In the genomic region with DNA sequence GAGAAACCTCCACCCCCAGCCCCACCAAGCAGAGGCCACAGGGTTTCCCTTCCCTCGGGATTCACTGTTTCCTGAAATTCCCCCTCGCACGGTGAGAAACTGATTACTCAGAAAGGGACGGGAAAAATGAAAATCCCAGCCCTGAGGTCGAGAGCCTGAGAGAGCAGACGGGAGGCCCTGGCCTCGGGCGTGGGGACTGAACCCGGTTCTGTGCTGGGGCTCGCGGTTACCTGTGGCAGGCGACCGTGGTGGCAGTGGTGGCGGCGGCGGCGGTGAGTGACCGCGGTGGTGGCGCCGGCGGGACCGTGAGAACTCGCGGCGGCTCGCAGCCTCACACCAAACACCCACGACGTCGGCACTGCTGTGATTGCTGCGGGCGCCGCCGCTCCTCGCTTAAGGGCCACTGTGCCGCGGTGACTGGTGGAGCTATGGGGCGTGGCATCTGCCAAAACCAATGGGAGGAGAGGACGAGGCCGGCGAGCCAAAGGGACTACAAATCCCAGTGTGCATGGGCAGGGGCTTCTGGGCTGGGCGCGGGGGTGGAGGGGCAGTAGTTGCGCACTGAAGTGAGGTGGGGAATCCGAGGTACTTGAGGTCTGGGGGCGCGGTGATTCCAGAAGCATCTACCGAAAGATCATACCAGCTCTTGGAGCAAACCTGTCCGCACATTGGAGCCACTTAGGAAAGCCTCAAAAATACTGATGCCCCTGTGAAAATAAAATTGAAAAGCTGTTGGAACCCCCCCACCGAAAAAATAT, we compare ENCODE assay signal across 8 cellular contexts. TPM values are rescaled to one million over a fixed set of nuclear protein-coding genes. Genes with fewer than 3 reads are reported as not detected.
DNase-seq lines count a peak whose midpoint lies in the region; ATAC-seq and TF ChIP-seq lines count a peak whose summit lies in the region.

A gene (minus strand): TSS at position 369 of the 758 bp plus-strand sequence. CDS start 15,841 bp downstream, outside the sequence.

- no peaks in the 10 kb centered on the region for H3K9me3 Mint-ChIP-seq in T-helper 2 cell treated with Interferon-gamma antibody and Interleukin-4, amounts not matched to agents 5 μg/mL and 100 μg/mL, for 36 hours

- H3K4me3 Mint-ChIP-seq in T-helper 2 cell treated with Interferon-gamma antibody and Interleukin-4, amounts not matched to agents 5 μg/mL and 100 μg/mL, for 36 hours: peak within 1 kb of the TSS; percentile 72

- H3K36me3 ChIP-seq in H7 (replicated peaks; ENCODE audit: control insufficient read depth, insufficient read depth, low read length) (no peaks in the 10 kb centered on the region), psoas muscle (ENCODE audit: insufficient read depth in 1 of 2, low read depth in 1 of 2) (peaks cover 0 to 1% of the 10 kb centered on the region in 2 donors)

- H3K36me3 Mint-ChIP-seq in T-helper 2 cell treated with Interferon-gamma antibody and Interleukin-4, amounts not matched to agents 5 μg/mL and 100 μg/mL, for 36 hours (ENCODE audit: low read depth): peaks cover 1% of the 10 kb centered on the region

- DNase-seq in G401 (ENCODE audit: low spot score) (peak; percentile 98), H7 (peak; percentile 96), NCI-H1105 (lab: John Stamatoyannopoulos, UW) (peak; percentile 97), astrocyte of the cerebellum (ENCODE audit: low read depth) (peak; percentile 78), right cardiac atrium (peak; percentile 98 to 99 (median 98)), psoas muscle (peak; percentile 96 to 98), ureter (ENCODE audit: low spot score) (peak; percentile 96)
- peak; percentile 65 for DNase-seq in T-helper 2 cell treated with Interferon-gamma antibody and Interleukin-4, amounts not matched to agents 5 μg/mL and 100 μg/mL, for 36 hours (ENCODE audit: low spot score)

- H3K27ac Mint-ChIP-seq in T-helper 2 cell treated with Interferon-gamma antibody and Interleukin-4, amounts not matched to agents 5 μg/mL and 100 μg/mL, for 36 hours: no peak within 1 kb of the TSS

- H3K9me3 ChIP-seq in right cardiac atrium (ENCODE audit: control insufficient read depth, low read length) (no peaks in the 10 kb centered on the region), psoas muscle (no peaks in the 10 kb centered on the region)

- WGBS in right cardiac atrium: 2% methylated on average over 50 of the region's 50 CpGs
- WGBS in psoas muscle, 3 donors: 1% methylated on average over 32 to 50 of the region's 50 CpGs

- H3K27ac ChIP-seq in right cardiac atrium (ENCODE audit: low read length) (peak within 1 kb of the TSS; percentile 88), psoas muscle (peak within 1 kb of the TSS; percentile 88)

- intact Hi-C loops in right cardiac atrium (cut with DNase I): no loop called here
- intact Hi-C loops in psoas muscle (cut with DNase I): loop anchor here in 1 of 2 donors (5.0 kb wide), 1 partner anchor 44 kb away; a partner anchor contains a TSS

- H3K27me3 Mint-ChIP-seq in T-helper 2 cell treated with Interferon-gamma antibody and Interleukin-4, amounts not matched to agents 5 μg/mL and 100 μg/mL, for 36 hours (ENCODE audit: low read depth): peaks cover 74% of the 10 kb centered on the region

- H3K4me1 ChIP-seq in right cardiac atrium (ENCODE audit: control insufficient read depth, insufficient read depth, low read length) (no peaks in the 10 kb centered on the region), psoas muscle (peaks cover 7% of the 10 kb centered on the region)

- ATAC-seq in right cardiac atrium: peak; percentile 99 to 100
- ATAC-seq in psoas muscle: peak; percentile 100

- peaks cover 21% of the 10 kb centered on the region for H3K4me1 Mint-ChIP-seq in T-helper 2 cell treated with Interferon-gamma antibody and Interleukin-4, amounts not matched to agents 5 μg/mL and 100 μg/mL, for 36 hours (ENCODE audit: low read depth)

- peak within 1 kb of the TSS; percentile 64 for H3K4me3 ChIP-seq in H7 (ENCODE audit: insufficient read depth, low read depth, low read length)
- H3K4me3 ChIP-seq in astrocyte of the cerebellum (ENCODE audit: low read depth, low read length): peak within 1 kb of the TSS; percentile 77
- peak within 1 kb of the TSS; percentile 62 for H3K4me3 ChIP-seq in right cardiac atrium (ENCODE audit: low read length)
- peak within 1 kb of the TSS; percentile 93 for H3K4me3 ChIP-seq in psoas muscle

- in situ Hi-C loops in G401 (cut with HindIII; ENCODE audit: low sequenced_read_pairs) (no loop called here), astrocyte of the cerebellum (cut with HindIII; ENCODE audit: low sequenced_read_pairs) (no loop called here)

- peaks cover 4% of the 10 kb centered on the region; the same call in 1 of the 2 replicates for H3K27me3 ChIP-seq in H7 (ENCODE audit: control insufficient read depth, insufficient read depth, low read length)
- H3K27me3 ChIP-seq in right cardiac atrium (ENCODE audit: control insufficient read depth, insufficient read depth): no peaks in the 10 kb centered on the region
- no peaks in the 10 kb centered on the region for H3K27me3 ChIP-seq in psoas muscle (ENCODE audit: insufficient read depth in 3 of 3, low read length in 2 of 3)

- TF ChIP-seq CTCF in astrocyte of the cerebellum (IDR thresholded peaks at IDR 0.05; ENCODE audit: low read depth, low read length, missing control alignments): no peak
- no peak for TF ChIP-seq CTCF in psoas muscle (IDR thresholded peaks at IDR 0.05)

RNA-seq across cellular contexts. Expression of the gene that starts here (rescaled TPM):
- 51.2 and 80.3 TPM in 2 replicates for total RNA-seq in G401 (2014; rRNA removed; shearing (Covaris generic))
- total RNA-seq in H7 (2014; rRNA removed; shearing (Covaris generic)): 57.4 and 60.6 TPM in 2 replicates
- total RNA-seq in right cardiac atrium (10 to 100 TPM; 71.9 to 92.5 (median 89.2) TPM), psoas muscle (10 to 100 TPM; 37.4 to 56.8 (median 55.5) TPM), ureter (100 TPM)
- polyA plus RNA-seq in right cardiac atrium (56.2 TPM), psoas muscle (10 to 100 TPM; 27.2 to 49.3 (median 37.1) TPM)

Comparison
In these comparisons a context has a peak if more than half of its experiments do, and no peak if none do; other contexts are left out.
1. Peak in every context shown above with its lines: DNase-seq, ATAC-seq, H3K4me3 ChIP-seq and H3K27ac ChIP-seq.